In the genomic region with DNA sequence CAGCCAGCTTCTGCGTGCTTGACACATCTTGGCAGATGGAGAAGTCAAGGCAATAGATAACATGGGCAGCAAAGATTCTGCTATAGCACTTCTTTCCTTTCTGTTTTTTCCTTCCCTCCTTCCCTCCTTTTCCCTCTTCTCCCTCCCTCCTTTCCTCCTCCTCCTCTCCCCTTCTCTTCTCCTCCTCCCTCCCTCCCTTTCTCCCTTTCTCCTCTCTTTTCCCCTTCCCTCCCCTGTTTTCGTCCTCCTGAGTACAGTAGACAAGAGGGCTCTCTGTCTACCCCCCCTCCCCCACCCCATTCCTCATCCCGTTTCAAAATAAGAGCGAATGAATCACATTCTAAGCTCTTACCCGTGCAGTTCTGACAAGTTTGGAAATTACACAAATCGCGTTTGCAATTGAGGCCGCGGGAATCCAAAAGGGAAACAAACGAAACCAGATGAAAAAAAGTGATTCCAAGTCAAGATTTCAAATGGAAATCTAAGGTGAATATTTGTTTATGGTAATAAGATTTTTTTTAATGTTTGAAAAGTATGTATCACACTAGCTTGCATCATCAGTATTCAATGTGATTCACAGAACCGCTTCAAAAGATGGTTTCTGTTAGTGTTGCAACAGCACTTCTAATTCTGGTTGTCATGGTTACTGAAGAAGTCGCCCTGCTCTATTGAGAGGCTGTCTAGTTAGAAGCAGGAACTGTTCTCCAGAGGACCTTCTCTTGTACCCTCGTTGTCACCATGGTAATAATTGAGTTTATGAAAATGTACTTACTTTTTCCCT, we compare ENCODE assay signal across 1 cellular context.
TF ChIP-seq lines count a peak whose summit lies in the region.

No MANE protein-coding gene starts in this region.

TF ChIP-seq in HepG2, 621 proteins besides CTCF, POLR2A, EP300 and RAD21 (continued from another document):
- TF ChIP-seq, protein P1, sequence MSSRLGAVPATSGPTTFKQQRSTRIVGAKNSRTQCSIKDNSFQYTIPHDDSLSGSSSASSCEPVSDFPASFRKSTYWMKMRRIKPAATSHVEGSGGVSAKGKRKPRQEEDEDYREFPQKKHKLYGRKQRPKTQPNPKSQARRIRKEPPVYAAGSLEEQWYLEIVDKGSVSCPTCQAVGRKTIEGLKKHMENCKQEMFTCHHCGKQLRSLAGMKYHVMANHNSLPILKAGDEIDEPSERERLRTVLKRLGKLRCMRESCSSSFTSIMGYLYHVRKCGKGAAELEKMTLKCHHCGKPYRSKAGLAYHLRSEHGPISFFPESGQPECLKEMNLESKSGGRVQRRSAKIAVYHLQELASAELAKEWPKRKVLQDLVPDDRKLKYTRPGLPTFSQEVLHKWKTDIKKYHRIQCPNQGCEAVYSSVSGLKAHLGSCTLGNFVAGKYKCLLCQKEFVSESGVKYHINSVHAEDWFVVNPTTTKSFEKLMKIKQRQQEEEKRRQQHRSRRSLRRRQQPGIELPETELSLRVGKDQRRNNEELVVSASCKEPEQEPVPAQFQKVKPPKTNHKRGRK (CRISPR knock-in tag; IDR thresholded peaks at IDR 0.05): peak; percentile 75; the same call in 1 of the 2 replicates
- peak; percentile 95 for TF ChIP-seq PCBP2 (optimal IDR thresholded peaks at IDR 0.05; ENCODE audit: low read depth, low read length, poor library complexity, severe bottlenecking)
- 0 out of 2 replicates have a peak, but pooled peaks have one; percentile 23 for TF ChIP-seq CBX2 (IDR thresholded peaks at IDR 0.05; ENCODE audit: low read depth, low read length)
- no peak for TF ChIP-seq CBX2 (CRISPR knock-in tag; IDR thresholded peaks at IDR 0.05; ENCODE audit: low read depth)
- peak; percentile 89 for TF ChIP-seq CEBPB (IDR thresholded peaks at IDR 0.05; ENCODE audit: borderline replicate concordance, low read depth, low read length)
- TF ChIP-seq ZNF232 (CRISPR knock-in tag; IDR thresholded peaks at IDR 0.05; ENCODE audit: borderline replicate concordance): no peak
- TF ChIP-seq HNRNPUL1 (IDR thresholded peaks at IDR 0.05; ENCODE audit: low read depth, low read length): no peak
- TF ChIP-seq HNRNPK (IDR thresholded peaks at IDR 0.05; ENCODE audit: low read depth, low read length, poor library complexity, severe bottlenecking): peak; percentile 84
TF ChIP-seq in HepG2: peak in this region for 8.
